ENCODE assay signal across 24 cellular contexts in the genomic region with DNA sequence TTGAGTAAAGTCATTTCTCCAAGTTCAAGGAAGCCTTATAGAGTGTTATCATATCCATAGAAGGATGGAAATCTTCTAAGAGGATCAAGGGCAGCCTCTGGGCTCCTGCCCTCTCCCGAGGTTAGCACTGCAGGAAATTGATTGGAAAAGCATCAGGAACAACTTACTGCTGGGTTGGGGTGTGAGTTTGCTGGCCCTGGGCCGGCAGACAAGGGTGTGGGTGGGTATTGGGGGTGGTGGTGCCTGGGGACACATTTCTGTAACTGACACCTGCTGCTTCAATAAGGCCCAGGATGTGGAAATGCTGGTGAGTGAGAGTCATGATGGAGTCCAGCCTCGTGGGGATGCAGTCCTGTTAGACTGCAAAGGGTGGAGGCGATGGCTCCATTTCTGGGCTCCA. TPM values are rescaled to one million over a fixed set of nuclear protein-coding genes. Genes with fewer than 3 reads are reported as not detected.
DNase-seq lines count a peak whose midpoint lies in the region; ATAC-seq lines count a peak whose summit lies in the region.
"Had no signal": no experiment of that assay in that cellular context is flagged by ENCODE, and none has a peak within 500 bp of the region (broad histone marks: within the 10 kb centered on the region; RNA-seq: fewer than 3 reads in every experiment).

No MANE protein-coding gene starts in this region.

- H3K27me3 Mint-ChIP-seq in activated T-cell treated with anti-CD3 and anti-CD28 coated beads, Interleukin-2, amount 50 U/mL, for 24 hours: no peaks in the 10 kb centered on the region
- no peaks in the 10 kb centered on the region for H3K27me3 Mint-ChIP-seq in activated T-cell treated with anti-CD3 and anti-CD28 coated beads, Interleukin-2, amount 50 U/mL, for 72 hours (ENCODE audit: low read depth)
- no peaks in the 10 kb centered on the region for H3K27me3 Mint-ChIP-seq in activated T-helper 17 cell treated with anti-CD3 and anti-CD28 coated beads, Interleukin-2, amount 50 U/mL, for 72 hours
- H3K27me3 Mint-ChIP-seq in stimulated activated naive B cell treated with anti-CD40 and anti-IgM and Interleukin-4, amounts not matched to agents 10 μg/mL and 1 μg/mL and 100 μg/mL, for 72 hours: no peaks in the 10 kb centered on the region

- H4K8ac ChIP-seq in mesenchymal stem cell (ENCODE audit: low read length): no peak overlapping the region

- no peaks in the 10 kb centered on the region for H3K36me3 ChIP-seq in mesenchymal stem cell (ENCODE audit: control insufficient read depth in 1 of 2, insufficient read depth in 2 of 2, low read depth in 1 of 2, low read length in 2 of 2)
- H3K36me3 ChIP-seq: MG63 had no signal

- H2BK5ac ChIP-seq in mesenchymal stem cell (ENCODE audit: low read depth, low read length, poor library complexity, severe bottlenecking): no peak overlapping the region

- H4K91ac ChIP-seq in mesenchymal stem cell (ENCODE audit: low read length): no peak overlapping the region

- ATAC-seq in activated T-cell treated with anti-CD3 and anti-CD28 coated beads, Interleukin-2, amount 50 U/mL, for 72 hours (replicated peaks in 1 of 2): no peak
- ATAC-seq in activated T-helper 17 cell treated with anti-CD3 and anti-CD28 coated beads, Interleukin-2, amount 50 U/mL, for 72 hours (replicated peaks): no peak
- ATAC-seq in stimulated activated naive B cell treated with anti-CD40 and anti-IgM and Interleukin-4, amounts not matched to agents 10 μg/mL and 1 μg/mL and 100 μg/mL, for 72 hours (replicated peaks): no peak
- ATAC-seq in HG03196 (IDR thresholded peaks at IDR 0.05; ENCODE audit: unreplicated experiment): no peak
- ATAC-seq: CD8-positive, alpha-beta T cell; Panc1 had no signal

- H3K9ac ChIP-seq in mesenchymal stem cell (ENCODE audit: low read length): no peak overlapping the region
- H3K9ac ChIP-seq: GM23248 had no signal

- H3K27me3 ChIP-seq in mesenchymal stem cell (ENCODE audit: control insufficient read depth in 1 of 2, insufficient read depth in 1 of 2, low read length in 2 of 2): no peaks in the 10 kb centered on the region
- H3K27me3 ChIP-seq: MG63 had no signal

- H3K27ac Mint-ChIP-seq in activated T-cell treated with anti-CD3 and anti-CD28 coated beads, Interleukin-2, amount 50 U/mL, for 24 hours: peak overlapping the region; percentile 18
- no peak overlapping the region for H3K27ac Mint-ChIP-seq in activated T-cell treated with anti-CD3 and anti-CD28 coated beads, Interleukin-2, amount 50 U/mL, for 72 hours
- peak overlapping the region; percentile 19 for H3K27ac Mint-ChIP-seq in activated T-helper 17 cell treated with anti-CD3 and anti-CD28 coated beads, Interleukin-2, amount 50 U/mL, for 72 hours
- H3K27ac Mint-ChIP-seq in stimulated activated naive B cell treated with anti-CD40 and anti-IgM and Interleukin-4, amounts not matched to agents 10 μg/mL and 1 μg/mL and 100 μg/mL, for 72 hours: peak overlapping the region; percentile 79
- H3K27ac Mint-ChIP-seq: CD8-positive, alpha-beta T cell had no signal

- H2AK5ac ChIP-seq in mesenchymal stem cell (ENCODE audit: low read length, severe bottlenecking): no peak overlapping the region

- H3K14ac ChIP-seq in mesenchymal stem cell (ENCODE audit: low read length in 2 of 2): no peak overlapping the region

- no peak overlapping the region for H3K4me2 ChIP-seq in mesenchymal stem cell (ENCODE audit: low read length, poor library complexity, severe bottlenecking)

- peaks cover 18% of the 10 kb centered on the region for H3K36me3 Mint-ChIP-seq in activated T-cell treated with anti-CD3 and anti-CD28 coated beads, Interleukin-2, amount 50 U/mL, for 24 hours (ENCODE audit: low read depth)
- H3K36me3 Mint-ChIP-seq in activated T-cell treated with anti-CD3 and anti-CD28 coated beads, Interleukin-2, amount 50 U/mL, for 72 hours (ENCODE audit: insufficient read depth in 2 of 2): no peaks in the 10 kb centered on the region
- H3K36me3 Mint-ChIP-seq in activated T-helper 17 cell treated with anti-CD3 and anti-CD28 coated beads, Interleukin-2, amount 50 U/mL, for 72 hours (ENCODE audit: low read depth): peaks cover 27% of the 10 kb centered on the region
- H3K36me3 Mint-ChIP-seq in stimulated activated naive B cell treated with anti-CD40 and anti-IgM and Interleukin-4, amounts not matched to agents 10 μg/mL and 1 μg/mL and 100 μg/mL, for 72 hours: peaks cover 15 to 34% of the 10 kb centered on the region in 2 donors
- H3K36me3 Mint-ChIP-seq: CD8-positive, alpha-beta T cell had no signal

- H3K9me3 ChIP-seq in mesenchymal stem cell (ENCODE audit: control insufficient read depth, low read length): no peaks in the 10 kb centered on the region
- H3K9me3 ChIP-seq: Caco-2, MG63 had no signal

- peaks cover 13% of the 10 kb centered on the region for H3K4me1 ChIP-seq in mesenchymal stem cell (ENCODE audit: control insufficient read depth, insufficient read depth, low read depth, low read length)
- H3K4me1 ChIP-seq: Caco-2 had no signal

- WGBS in mesenchymal stem cell: 90% methylated on average over 4 of the region's 4 CpGs

- H2BK15ac ChIP-seq in mesenchymal stem cell (ENCODE audit: low read depth, poor library complexity, severe bottlenecking): peak overlapping the region; percentile 56

- no peak overlapping the region for H3K4ac ChIP-seq in mesenchymal stem cell (ENCODE audit: low read depth in 1 of 2, low read length in 2 of 2)

- no peak overlapping the region for H3K4me3 ChIP-seq in mesenchymal stem cell (ENCODE audit: insufficient read depth in 1 of 2, low read depth in 1 of 2, low read length in 2 of 2)
- H3K4me3 ChIP-seq: GM23248, MG63 had no signal

- H2BK120ac ChIP-seq in mesenchymal stem cell (ENCODE audit: low read depth, low read length): no peak overlapping the region

- no peak overlapping the region for H2BK12ac ChIP-seq in mesenchymal stem cell (ENCODE audit: low read length in 2 of 2)

- H3K9me3 Mint-ChIP-seq in activated T-cell treated with anti-CD3 and anti-CD28 coated beads, Interleukin-2, amount 50 U/mL, for 24 hours: no peaks in the 10 kb centered on the region
- H3K9me3 Mint-ChIP-seq in activated T-cell treated with anti-CD3 and anti-CD28 coated beads, Interleukin-2, amount 50 U/mL, for 72 hours: no peaks in the 10 kb centered on the region
- no peaks in the 10 kb centered on the region for H3K9me3 Mint-ChIP-seq in activated T-helper 17 cell treated with anti-CD3 and anti-CD28 coated beads, Interleukin-2, amount 50 U/mL, for 72 hours
- no peaks in the 10 kb centered on the region for H3K9me3 Mint-ChIP-seq in stimulated activated naive B cell treated with anti-CD40 and anti-IgM and Interleukin-4, amounts not matched to agents 10 μg/mL and 1 μg/mL and 100 μg/mL, for 72 hours
- H3K9me3 Mint-ChIP-seq: CD8-positive, alpha-beta T cell had no signal

- H3K4me1 Mint-ChIP-seq in activated T-cell treated with anti-CD3 and anti-CD28 coated beads, Interleukin-2, amount 50 U/mL, for 24 hours (ENCODE audit: low read depth): peaks cover 72% of the 10 kb centered on the region
- peaks cover 95% of the 10 kb centered on the region for H3K4me1 Mint-ChIP-seq in activated T-cell treated with anti-CD3 and anti-CD28 coated beads, Interleukin-2, amount 50 U/mL, for 72 hours (ENCODE audit: low read depth)
- peaks cover 33% of the 10 kb centered on the region for H3K4me1 Mint-ChIP-seq in activated T-helper 17 cell treated with anti-CD3 and anti-CD28 coated beads, Interleukin-2, amount 50 U/mL, for 72 hours
- peaks cover 42 to 75% of the 10 kb centered on the region in 2 donors for H3K4me1 Mint-ChIP-seq in stimulated activated naive B cell treated with anti-CD40 and anti-IgM and Interleukin-4, amounts not matched to agents 10 μg/mL and 1 μg/mL and 100 μg/mL, for 72 hours

- H3K4me3 Mint-ChIP-seq in activated T-cell treated with anti-CD3 and anti-CD28 coated beads, Interleukin-2, amount 50 U/mL, for 24 hours: no peak overlapping the region
- no peak overlapping the region for H3K4me3 Mint-ChIP-seq in activated T-cell treated with anti-CD3 and anti-CD28 coated beads, Interleukin-2, amount 50 U/mL, for 72 hours
- no peak overlapping the region for H3K4me3 Mint-ChIP-seq in activated T-helper 17 cell treated with anti-CD3 and anti-CD28 coated beads, Interleukin-2, amount 50 U/mL, for 72 hours
- H3K4me3 Mint-ChIP-seq in stimulated activated naive B cell treated with anti-CD40 and anti-IgM and Interleukin-4, amounts not matched to agents 10 μg/mL and 1 μg/mL and 100 μg/mL, for 72 hours: no peak overlapping the region
- H3K4me3 Mint-ChIP-seq: CD8-positive, alpha-beta T cell had no signal

- no peak overlapping the region for H3K23ac ChIP-seq in mesenchymal stem cell (ENCODE audit: low read length in 2 of 2)

- H3K27ac ChIP-seq in mesenchymal stem cell (ENCODE audit: low read length, poor library complexity, severe bottlenecking): no peak overlapping the region
- H3K27ac ChIP-seq: GM23248 had no signal

- H2AFZ ChIP-seq in mesenchymal stem cell (ENCODE audit: low read depth, low read length): no peak overlapping the region
- H2AFZ ChIP-seq: GM23248 had no signal

- no peak for DNase-seq in activated T-cell treated with anti-CD3 and anti-CD28 coated beads, Interleukin-2, amount 50 U/mL, for 24 hours
- no peak for DNase-seq in activated T-cell treated with anti-CD3 and anti-CD28 coated beads, Interleukin-2, amount 50 U/mL, for 72 hours
- no peak for DNase-seq in mesenchymal stem cell
- no peak for DNase-seq in stimulated activated naive B cell treated with anti-CD40 and anti-IgM and Interleukin-4, amounts not matched to agents 10 μg/mL and 1 μg/mL and 100 μg/mL, for 72 hours
- no peak for DNase-seq in hepatic stellate cell (ENCODE audit: low spot score)
- DNase-seq: C1 segment of cervical spinal cord; Caco-2; CD8-positive, alpha-beta T cell; GM23248; H7; IMR-90; KG1; MG63; NCI-H1417; NCI-H1694; NCI-H2029 treated with DMSO at 0.1 percent for 48 hours; NCI-H510A; NCI-H69; SHP77 had no signal

- H3K79me1 ChIP-seq in mesenchymal stem cell (replicated peaks; ENCODE audit: low read length, poor library complexity, severe bottlenecking): no peaks in the 10 kb centered on the region

- H3K18ac ChIP-seq in mesenchymal stem cell (ENCODE audit: low read depth in 1 of 2, low read length in 2 of 2): no peak overlapping the region

RNA-seq across cellular contexts. Expression of a gene that starts 5.5 kb away (rescaled TPM):
- 10 to 100 TPM; 31.1 to 50.7 TPM for total RNA-seq in activated T-cell treated with anti-CD3 and anti-CD28 coated beads, Interleukin-2, amount 50 U/mL, for 72 hours
- 100 to 1,000 TPM in 1 of 2 donors, 10 to 100 TPM in 1; 14.6 to 159 TPM for total RNA-seq in activated T-helper 17 cell treated with anti-CD3 and anti-CD28 coated beads, Interleukin-2, amount 50 U/mL, for 72 hours
- polyA plus RNA-seq in mesenchymal stem cell (2013, experiment 1 of 2): not detected
- not detected for polyA plus RNA-seq in mesenchymal stem cell (2013, experiment 2 of 2)
- total RNA-seq: A673, Caco-2, GM23248, H7, IMR-90, OCI-LY7 had no signal
- polyA plus RNA-seq: GM23248 had no signal

RNA-seq across cellular contexts. Expression of a gene that starts 18.6 kb away (rescaled TPM):
- total RNA-seq in activated T-cell treated with anti-CD3 and anti-CD28 coated beads, Interleukin-2, amount 50 U/mL, for 72 hours: 1 to 10 TPM; 6.2 to 8.9 TPM
- total RNA-seq in activated T-helper 17 cell treated with anti-CD3 and anti-CD28 coated beads, Interleukin-2, amount 50 U/mL, for 72 hours: 1 to 10 TPM in 1 of 2 donors, under 1 TPM in 1; 0.32 to 9.0 TPM
- not detected for polyA plus RNA-seq in mesenchymal stem cell (2013, experiment 1 of 2)
- polyA plus RNA-seq in mesenchymal stem cell (2013, experiment 2 of 2): not detected
- total RNA-seq: A673; Caco-2; CD8-positive, alpha-beta T cell; GM23248; H7; IMR-90; OCI-LY7 had no signal
- polyA plus RNA-seq: GM23248, IMR-90 had no signal
